8 cellular contexts compared by ENCODE assay signal in genomic region chr2:231482806-231483391, GRCh38. TPM values are rescaled to one million over a fixed set of nuclear protein-coding genes. Genes with fewer than 3 reads are reported as not detected.
A peak's percentile ranks its signal among the peaks of the same experiment; 100 is the strongest.
DNase-seq lines count a peak whose midpoint lies in the region; ATAC-seq and TF ChIP-seq lines count a peak whose summit lies in the region.

No MANE protein-coding gene starts in this region.

- peak overlapping the region; percentile 86 for H3K27ac Mint-ChIP-seq in T-helper 1 cell treated with Interleukin-12 subunit alpha and Interleukin-12 subunit beta and Interleukin-4 antibody, amounts not matched to agents 30 μg/mL and 1 μg/mL, for 36 hours

- no peaks in the 10 kb centered on the region for H3K4me1 ChIP-seq in right cardiac atrium (ENCODE audit: control insufficient read depth, insufficient read depth, low read length)

- no peaks in the 10 kb centered on the region for H3K9me3 Mint-ChIP-seq in T-helper 1 cell treated with Interleukin-12 subunit alpha and Interleukin-12 subunit beta and Interleukin-4 antibody, amounts not matched to agents 30 μg/mL and 1 μg/mL, for 36 hours

- H3K4me3 ChIP-seq in AG09309 (ENCODE audit: control insufficient read depth, low read depth, low read length) (peak overlapping the region; percentile 28), right cardiac atrium (ENCODE audit: low read length) (peak overlapping the region; percentile 43)

- H3K27me3 ChIP-seq in right cardiac atrium (ENCODE audit: control insufficient read depth, insufficient read depth): no peaks in the 10 kb centered on the region

- peak; percentile 3 for DNase-seq in AG09309 (ENCODE audit: low read depth)
- peak; percentile 92 for DNase-seq in HuH-7 (ENCODE audit: low spot score)
- peak in 49 of 56 donors; percentile 1 to 74 (median 35) for DNase-seq in amygdala (lab: John Stamatoyannopoulos, UW)
- peak; percentile 81 to 92 (median 91) for DNase-seq in right cardiac atrium
- DNase-seq in sciatic nerve (ENCODE audit: low spot score): peak; percentile 84
- no peak for DNase-seq in NCI-H2107 treated with DMSO at 0.1 percent for 48 hours (lab: John Stamatoyannopoulos, UW; ENCODE audit: unreplicated experiment)

- peak; percentile 90 for TF ChIP-seq CTCF in AG09309 (IDR thresholded peaks at IDR 0.05; ENCODE audit: control insufficient read depth, insufficient read depth, low read depth, low read length, missing control alignments)

- 9% methylated on average over 36 of the region's 36 CpGs for WGBS in right cardiac atrium

- peaks cover 3% of the 10 kb centered on the region for H3K4me1 Mint-ChIP-seq in T-helper 1 cell treated with Interleukin-12 subunit alpha and Interleukin-12 subunit beta and Interleukin-4 antibody, amounts not matched to agents 30 μg/mL and 1 μg/mL, for 36 hours (ENCODE audit: low read depth)

- intact Hi-C loops in right cardiac atrium (cut with DNase I) (loop anchor here in 1 of 4 donors (10.0 kb wide), 1 partner anchor 72 kb away; no protein-coding TSS in a partner anchor), sciatic nerve (cut with DNase I) (no loop called here)

- no peaks in the 10 kb centered on the region for H3K9me3 ChIP-seq in right cardiac atrium (ENCODE audit: control insufficient read depth, low read length)

- H3K27ac ChIP-seq in right cardiac atrium (ENCODE audit: low read length): peak overlapping the region; percentile 70

- ATAC-seq in GM18909 (IDR thresholded peaks at IDR 0.05; ENCODE audit: poor library complexity, unreplicated experiment): peak; percentile 72
- ATAC-seq in right cardiac atrium: peak; percentile 92
- ATAC-seq in sciatic nerve: peak; percentile 93

- H3K36me3 Mint-ChIP-seq in T-helper 1 cell treated with Interleukin-12 subunit alpha and Interleukin-12 subunit beta and Interleukin-4 antibody, amounts not matched to agents 30 μg/mL and 1 μg/mL, for 36 hours (ENCODE audit: low read depth): peaks cover 1% of the 10 kb centered on the region

- H3K4me3 Mint-ChIP-seq in T-helper 1 cell treated with Interleukin-12 subunit alpha and Interleukin-12 subunit beta and Interleukin-4 antibody, amounts not matched to agents 30 μg/mL and 1 μg/mL, for 36 hours: peak overlapping the region; percentile 75

- H3K27me3 Mint-ChIP-seq in T-helper 1 cell treated with Interleukin-12 subunit alpha and Interleukin-12 subunit beta and Interleukin-4 antibody, amounts not matched to agents 30 μg/mL and 1 μg/mL, for 36 hours (ENCODE audit: low read depth): no peaks in the 10 kb centered on the region

RNA-seq across cellular contexts. Expression of gene NCL, which starts 18.6 kb away (rescaled TPM):
- total RNA-seq in right cardiac atrium (100 to 1,000 TPM; 251 to 327 (median 267) TPM), sciatic nerve (393 TPM)
- polyA plus RNA-seq in right cardiac atrium: 122 TPM

RNA-seq across cellular contexts. Expression of gene NMUR1, which starts 47.3 kb away (rescaled TPM):
- total RNA-seq in right cardiac atrium: 1 to 10 TPM in 2 of 4 donors, under 1 TPM in 2; 0.50 to 1.9 (median 1.00) TPM
- 1.0 TPM for polyA plus RNA-seq in right cardiac atrium
- total RNA-seq in sciatic nerve: 1.4 TPM
